ENCODE assay signal across 25 cellular contexts in the genomic region with DNA sequence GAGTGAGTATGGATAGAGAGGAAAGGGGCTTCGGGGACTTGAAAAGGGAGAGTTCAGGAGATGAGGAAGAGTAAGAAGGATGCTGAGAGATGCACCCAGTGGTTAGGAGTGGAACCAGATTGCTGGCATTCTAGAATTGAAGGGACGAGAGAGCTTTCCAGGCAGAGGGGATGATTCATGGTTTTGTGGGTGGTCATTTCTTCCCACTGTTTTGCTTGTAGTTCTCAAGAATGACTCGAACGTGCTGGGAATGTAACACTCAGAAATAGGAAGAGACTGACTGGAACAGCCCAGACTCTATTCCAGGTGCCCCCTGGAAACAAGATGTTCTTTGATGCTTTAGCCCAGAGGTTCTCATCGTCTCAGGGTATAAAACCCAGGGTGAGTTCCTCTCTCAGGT.
"Had no signal": no experiment of that assay in that cellular context is flagged by ENCODE, and none has a peak within 500 bp of the region (broad histone marks: within the 10 kb centered on the region; RNA-seq: fewer than 3 reads in every experiment).

No MANE protein-coding gene starts in this region.

- H3K36me3 ChIP-seq: adrenal gland, brain microvascular endothelial cell, MG63 had no signal

- ATAC-seq: activated CD8-positive, alpha-beta T cell treated with anti-CD3 and anti-CD28 coated beads, Interleukin-2, amount 10 ng/mL, durations not matched to agents 7 days and 5 days; activated naive CD4-positive, alpha-beta T cell treated with anti-CD3 and anti-CD28 coated beads, Interleukin-2, amount 50 U/mL, for 72 hours; Panc1 had no signal

- H3K9me3 ChIP-seq: adrenal gland, MG63 had no signal

- FAIRE-seq: TTC549 had no signal

- H3K27ac ChIP-seq: adrenal gland, brain microvascular endothelial cell had no signal

- H3K4me3 ChIP-seq: adrenal gland, MG63 had no signal

- DNase-seq: activated CD4-positive, alpha-beta T cell treated with anti-CD3 and anti-CD28 coated beads, Interleukin-2, amount 10 ng/mL, durations not matched to agents 24 days and 14 days; activated CD4-positive, alpha-beta T cell treated with anti-CD3 and anti-CD28 coated beads, Interleukin-2, amount 50 U/mL, for 48 hours; activated CD8-positive, alpha-beta T cell treated with anti-CD3 and anti-CD28 coated beads, Interleukin-2, amount 10 ng/mL, durations not matched to agents 7 days and 5 days; activated gamma-delta T cell; activated naive CD4-positive, alpha-beta T cell treated with anti-CD3 and anti-CD28 coated beads for 36 hours; activated T-cell treated with anti-CD3 and anti-CD28 coated beads, Interleukin-2, amount 50 U/mL, for 24 hours; adrenal gland; brain microvascular endothelial cell; central memory CD4-positive, alpha-beta T cell; Kasumi-1; KG1; MG63; NCI-H1048; NCI-H1105 treated with DMSO at 0.1 percent for 48 hours; NCI-H1436; NCI-H1694; NCI-H1930; NCI-H2081 treated with DMSO at 0.1 percent for 48 hours; NCI-H345; NCI-H524 treated with DMSO at 0.1 percent for 48 hours; SHP77 treated with DMSO at 0.1 percent for 48 hours; SW 1271 had no signal

- H3K27me3 ChIP-seq: adrenal gland, brain microvascular endothelial cell had no signal
